In the genomic region with DNA sequence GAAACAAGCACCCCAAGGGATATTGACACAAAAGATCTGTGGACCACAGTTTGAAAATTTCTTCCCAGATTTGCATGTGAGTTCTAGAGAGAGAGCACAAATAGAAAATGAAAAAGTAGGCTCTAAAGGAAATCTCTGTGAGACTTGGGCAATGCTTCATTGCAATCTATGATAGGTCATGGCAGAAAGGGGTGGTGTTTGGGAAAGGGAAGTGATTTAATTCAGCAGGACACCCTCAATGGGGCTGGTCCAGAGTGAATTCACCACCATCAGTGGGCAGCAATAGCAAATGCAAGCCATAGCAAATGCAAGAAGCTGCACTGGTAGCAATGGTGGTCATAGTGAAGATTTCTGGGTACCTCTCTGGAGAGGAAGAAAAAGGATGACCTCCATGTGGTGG, we compare ENCODE assay signal across 22 cellular contexts. TPM values are rescaled to one million over a fixed set of nuclear protein-coding genes. Genes with fewer than 3 reads are reported as not detected.
A peak's percentile ranks its signal among the peaks of the same experiment; 100 is the strongest.
DNase-seq lines count a peak whose midpoint lies in the region; ATAC-seq and TF ChIP-seq lines count a peak whose summit lies in the region.
"Had no signal": no experiment of that assay in that cellular context is flagged by ENCODE, and none has a peak within 500 bp of the region (broad histone marks: within the 10 kb centered on the region; RNA-seq: fewer than 3 reads in every experiment).

No MANE protein-coding gene starts in this region.

- ATAC-seq in GM23338: no peak
- ATAC-seq: activated T-helper 17 cell treated with anti-CD3 and anti-CD28 coated beads, Interleukin-2, amount 50 U/mL, for 72 hours; left lobe of liver; stimulated activated effector memory CD8-positive, alpha-beta T cell treated with anti-CD3 and anti-CD28 coated beads, Interleukin-12 subunit alpha, Interleukin-12 subunit beta, amount 100 ng/mL, for 72 hours had no signal

- peak overlapping the region; percentile 16; the same call in 1 of the 2 replicates for H2AFZ ChIP-seq in GM23338

- H3K4me1 ChIP-seq in GM23338 (ENCODE audit: insufficient read depth) (peaks cover 6% of the 10 kb centered on the region; the same call in 1 of the 2 replicates), spleen (peaks cover 10 to 63% (median 38%) of the 10 kb centered on the region in 6 donors)
- no peaks in the 10 kb centered on the region for H3K4me1 ChIP-seq in effector memory CD4-positive, alpha-beta T cell (ENCODE audit: control insufficient read depth, insufficient read depth, low read length, poor library complexity, severe bottlenecking)

- peaks cover 10% of the 10 kb centered on the region for H3K4me1 Mint-ChIP-seq in GM23338
- H3K4me1 Mint-ChIP-seq: activated T-helper 17 cell treated with anti-CD3 and anti-CD28 coated beads, Interleukin-2, amount 50 U/mL, for 72 hours; stimulated activated effector memory CD8-positive, alpha-beta T cell treated with anti-CD3 and anti-CD28 coated beads, Interleukin-12 subunit alpha, Interleukin-12 subunit beta, amount 100 ng/mL, for 72 hours had no signal

- H3K9me2 ChIP-seq in GM23338 (ENCODE audit: insufficient read depth): peaks cover 10% of the 10 kb centered on the region

- H3K36me3 ChIP-seq in GM23338 (ENCODE audit: insufficient read depth) (no peaks in the 10 kb centered on the region), spleen (no peaks in the 10 kb centered on the region)
- H3K36me3 ChIP-seq in effector memory CD4-positive, alpha-beta T cell (ENCODE audit: control insufficient read depth, insufficient read depth, low read length): no peaks in the 10 kb centered on the region
- H3K36me3 ChIP-seq: BLaER1 had no signal

- no peak overlapping the region for H3K4me2 ChIP-seq in GM23338
- H3K4me2 ChIP-seq: BLaER1 had no signal

- no peaks in the 10 kb centered on the region for H3K79me2 ChIP-seq in GM23338 (replicated peaks; ENCODE audit: insufficient read depth)

- H3K4me3 ChIP-seq in GM23338: no peak overlapping the region
- no peak overlapping the region for H3K4me3 ChIP-seq in fibroblast of the aortic adventitia (ENCODE audit: low read depth, low read length)
- H3K4me3 ChIP-seq in spleen: no peak overlapping the region
- no peak overlapping the region for H3K4me3 ChIP-seq in effector memory CD4-positive, alpha-beta T cell (ENCODE audit: insufficient read depth, low read depth, low read length, poor library complexity, severe bottlenecking)
- H3K4me3 ChIP-seq: BLaER1, coronary artery had no signal

- H4K20me1 ChIP-seq in GM23338 (replicated peaks; ENCODE audit: insufficient read depth): no peaks in the 10 kb centered on the region
- H4K20me1 ChIP-seq: BLaER1 had no signal

- H3K27ac ChIP-seq in GM23338 (ENCODE audit: low read depth): no peak overlapping the region
- H3K27ac ChIP-seq in spleen: peak overlapping the region in 6 of 8 donors; percentile 4 to 79 (median 64)
- H3K27ac ChIP-seq in effector memory CD4-positive, alpha-beta T cell (ENCODE audit: insufficient read depth, low read length, poor library complexity, severe bottlenecking): no peak overlapping the region
- H3K27ac ChIP-seq: BLaER1, VCaP had no signal

- H3K9me3 ChIP-seq in spleen: no peaks in the 10 kb centered on the region
- no peaks in the 10 kb centered on the region for H3K9me3 ChIP-seq in effector memory CD4-positive, alpha-beta T cell (ENCODE audit: control insufficient read depth, low read length)
- H3K9me3 ChIP-seq: BLaER1 had no signal

- H3K27me3 ChIP-seq in GM23338 (ENCODE audit: insufficient read depth): no peaks in the 10 kb centered on the region
- no peaks in the 10 kb centered on the region for H3K27me3 ChIP-seq in spleen (replicated peaks in 1 of 7)
- H3K27me3 ChIP-seq in effector memory CD4-positive, alpha-beta T cell (replicated peaks; ENCODE audit: control insufficient read depth, insufficient read depth, low read length, poor library complexity, severe bottlenecking): no peaks in the 10 kb centered on the region
- H3K27me3 ChIP-seq: BLaER1 had no signal

- H3K36me3 Mint-ChIP-seq in GM23338 (ENCODE audit: low read depth): no peaks in the 10 kb centered on the region
- H3K36me3 Mint-ChIP-seq: IgD-negative memory B cell; stimulated activated effector memory CD8-positive, alpha-beta T cell treated with anti-CD3 and anti-CD28 coated beads, Interleukin-12 subunit alpha, Interleukin-12 subunit beta, amount 100 ng/mL, for 72 hours had no signal

- intact Hi-C loops in spleen (cut with DNase I; ENCODE audit: low total_unique reads): no loop called here

- TF ChIP-seq CTCF in GM23338 (conservative IDR thresholded peaks at IDR 0.05; ENCODE audit: low read depth in 2 of 2): no peak
- no peak for TF ChIP-seq CTCF in fibroblast of the aortic adventitia (IDR thresholded peaks at IDR 0.05; ENCODE audit: insufficient read depth, low read length)
- TF ChIP-seq CTCF in spleen (IDR thresholded peaks at IDR 0.05 in 8 of 11, conservative IDR thresholded peaks at IDR 0.05 in 3 of 11): no peak

- no peak overlapping the region for H3K27ac Mint-ChIP-seq in GM23338
- H3K27ac Mint-ChIP-seq: activated T-helper 17 cell treated with anti-CD3 and anti-CD28 coated beads, Interleukin-2, amount 50 U/mL, for 72 hours; IgD-negative memory B cell; stimulated activated effector memory CD8-positive, alpha-beta T cell treated with anti-CD3 and anti-CD28 coated beads, Interleukin-12 subunit alpha, Interleukin-12 subunit beta, amount 100 ng/mL, for 72 hours had no signal

- H3F3A ChIP-seq in GM23338 (replicated peaks; ENCODE audit: low read depth): no peaks in the 10 kb centered on the region

- no peak overlapping the region for H3K4me3 Mint-ChIP-seq in GM23338
- H3K4me3 Mint-ChIP-seq: activated T-helper 17 cell treated with anti-CD3 and anti-CD28 coated beads, Interleukin-2, amount 50 U/mL, for 72 hours; stimulated activated effector memory CD8-positive, alpha-beta T cell treated with anti-CD3 and anti-CD28 coated beads, Interleukin-12 subunit alpha, Interleukin-12 subunit beta, amount 100 ng/mL, for 72 hours had no signal

- H3K27me3 Mint-ChIP-seq in GM23338 (ENCODE audit: insufficient read depth, low read depth, poor library complexity): no peaks in the 10 kb centered on the region

- TF ChIP-seq POLR2A in spleen (IDR thresholded peaks at IDR 0.05): no peak

- DNase-seq in GM23338 (ENCODE audit: low spot score) (no peak), NOMO-1 (lab: John Stamatoyannopoulos, UW; ENCODE audit: unreplicated experiment in 2 of 2) (peak; percentile 30 to 49), fibroblast of the aortic adventitia (ENCODE audit: low read depth) (peak; percentile 34), spleen (no peak), NCI-H510A treated with DMSO at 0.1 percent for 48 hours (lab: John Stamatoyannopoulos, UW) (no peak), NAMALWA (ENCODE audit: low spot score) (no peak)
- no peak for DNase-seq in effector memory CD4-positive, alpha-beta T cell
- DNase-seq: activated CD8-positive, alpha-beta memory T cell treated with anti-CD3 and anti-CD28 coated beads for 24 hours; amygdala; DMS79; GOT3; NCI-H1105 treated with DMSO at 0.1 percent for 48 hours had no signal

- no peaks in the 10 kb centered on the region for H3K9me3 Mint-ChIP-seq in GM23338
- H3K9me3 Mint-ChIP-seq: activated T-helper 17 cell treated with anti-CD3 and anti-CD28 coated beads, Interleukin-2, amount 50 U/mL, for 72 hours; IgD-negative memory B cell; stimulated activated effector memory CD8-positive, alpha-beta T cell treated with anti-CD3 and anti-CD28 coated beads, Interleukin-12 subunit alpha, Interleukin-12 subunit beta, amount 100 ng/mL, for 72 hours had no signal

TF ChIP-seq in GM23338, 12 proteins besides CTCF, POLR2A, EP300 and RAD21 (continues in another document):
- TF ChIP-seq ZNF331 (CRISPR knock-in tag; IDR thresholded peaks at IDR 0.05; ENCODE audit: low read depth) (no peak), POLR2AphosphoS5 (IDR thresholded peaks at IDR 0.05; ENCODE audit: low read depth) (no peak)

RNA-seq across cellular contexts. Expression of gene ANKRD55, which starts 58.1 kb away (rescaled TPM):
- total RNA-seq in GM23338 (2014; rRNA removed; shearing (Covaris generic)): not detected in 2 replicates
- polyA plus RNA-seq in GM23338 (2016; fragmentation: Nextera tagmentation; extraction: Ambion mirVana) (not detected in 2 replicates), spleen (1 to 10 TPM in 1 of 3 donors, under 1 TPM in 2; 0.42 to 2.2 (median 0.43) TPM)
- total RNA-seq in fibroblast of the aortic adventitia (ENCODE audit: low replicate concordance) (0.57 TPM in 1 of 2 replicates, not detected in the other), spleen (1 to 10 TPM; 1.6 to 9.0 (median 3.0) TPM)
- total RNA-seq: OCI-LY7, sciatic nerve, urinary bladder had no signal

Comparison
In these comparisons a context has a peak if more than half of its experiments do, and no peak if none do; other contexts are left out.
1. DNase-seq: peak in NOMO-1 (2 of 2) and fibroblast of the aortic adventitia (single experiment); none in GM23338 (single experiment), spleen (single experiment), effector memory CD4-positive, alpha-beta T cell (0 of 3), NCI-H510A treated with DMSO at 0.1 percent for 48 hours (single experiment) and NAMALWA (single experiment).
2. H3K27ac ChIP-seq: peak in spleen (6 of 8); none in GM23338 (single experiment) and effector memory CD4-positive, alpha-beta T cell (single experiment).